Comparison of ENCODE assay signal across 14 cellular contexts in the genomic region with DNA sequence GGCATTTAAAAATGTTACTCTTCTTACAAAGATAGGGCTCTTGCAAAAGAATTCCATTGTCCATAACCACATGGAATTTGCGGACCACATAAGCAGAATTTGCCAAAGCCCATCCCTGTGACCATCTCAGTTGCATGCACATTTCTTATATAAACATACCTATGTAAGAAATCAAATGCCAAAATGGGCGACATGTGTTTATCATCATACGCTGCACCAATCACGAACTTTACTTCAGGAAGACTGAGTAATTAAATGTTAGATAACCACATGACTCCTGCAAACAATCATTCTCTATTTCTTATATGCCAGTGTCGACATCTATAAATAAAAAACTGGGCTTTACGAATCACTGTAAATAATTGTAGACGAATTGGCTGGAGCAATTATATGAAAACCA.
A peak's percentile ranks its signal among the peaks of the same experiment; 100 is the strongest.
DNase-seq lines count a peak whose midpoint lies in the region.
"Had no signal": no experiment of that assay in that cellular context is flagged by ENCODE, and none has a peak within 500 bp of the region (broad histone marks: within the 10 kb centered on the region; RNA-seq: fewer than 3 reads in every experiment).

No MANE protein-coding gene starts in this region.

- no peak overlapping the region for H3K56ac ChIP-seq in mesendoderm (ENCODE audit: low read length)

- no peaks in the 10 kb centered on the region for H3K79me2 ChIP-seq in mesendoderm (ENCODE audit: control insufficient read depth, insufficient read depth, low read length)

- no peak overlapping the region for H2BK120ac ChIP-seq in mesendoderm (ENCODE audit: low read depth, low read length)

- no peak overlapping the region for H4K5ac ChIP-seq in mesendoderm (ENCODE audit: low read length)

- no peak overlapping the region for H2BK5ac ChIP-seq in mesendoderm (ENCODE audit: low read length)

- no peaks in the 10 kb centered on the region for H3K79me1 ChIP-seq in mesendoderm (ENCODE audit: low read length)

- no peak overlapping the region for H2AK5ac ChIP-seq in mesendoderm (ENCODE audit: low read length)

- no peak overlapping the region for H3K4me3 ChIP-seq in mesendoderm (ENCODE audit: low read length)
- H3K4me3 ChIP-seq: A549; BLaER1 treated with 17β-estradiol and CSF1 and Interleukin-3, amounts not matched to agents 10 nM and 100 nM; GM23248; K562 had no signal

- no peaks in the 10 kb centered on the region for H3K4me1 ChIP-seq in mesendoderm (ENCODE audit: control insufficient read depth, low read depth, low read length)
- H3K4me1 ChIP-seq: A549; BLaER1 treated with 17β-estradiol and CSF1 and Interleukin-3, amounts not matched to agents 10 nM and 100 nM had no signal

- H3K4me2 ChIP-seq in mesendoderm (ENCODE audit: low read length): no peak overlapping the region
- H3K4me2 ChIP-seq: A549; BLaER1 treated with 17β-estradiol and CSF1 and Interleukin-3, amounts not matched to agents 10 nM and 100 nM had no signal

- no peak overlapping the region for H3K18ac ChIP-seq in mesendoderm (ENCODE audit: low read length)

- H3K4ac ChIP-seq in mesendoderm (ENCODE audit: low read depth, low read length): no peak overlapping the region

- no peaks in the 10 kb centered on the region for H3K27me3 ChIP-seq in mesendoderm (ENCODE audit: insufficient read depth, low read length, poor library complexity)
- H3K27me3 ChIP-seq: BLaER1 treated with 17β-estradiol and CSF1 and Interleukin-3, amounts not matched to agents 10 nM and 100 nM had no signal

- no peak overlapping the region for H3K27ac ChIP-seq in mesendoderm (ENCODE audit: low read depth, low read length)
- H3K27ac ChIP-seq: A549; BLaER1 treated with 17β-estradiol and CSF1 and Interleukin-3, amounts not matched to agents 10 nM and 100 nM; GM23248 had no signal

- H2BK15ac ChIP-seq in mesendoderm (replicated peaks; ENCODE audit: low read depth): no peak overlapping the region

- no peak overlapping the region for H3K9ac ChIP-seq in mesendoderm (ENCODE audit: low read length)
- H3K9ac ChIP-seq: BLaER1 treated with 17β-estradiol and CSF1 and Interleukin-3, amounts not matched to agents 10 nM and 100 nM; GM23248 had no signal

- DNase-seq in EH (ENCODE audit: low read depth) (peak; percentile 59), amniotic epithelial cell (ENCODE audit: low read depth) (peak; percentile 26), fibroblast of peridontal ligament (ENCODE audit: extremely low read depth) (peak; percentile 58), mesendoderm (no peak), GM19238 (ENCODE audit: insufficient read length, low spot score) (no peak), COLO668 (lab: John Stamatoyannopoulos, UW; ENCODE audit: unreplicated experiment) (no peak)
- DNase-seq: AML-193; Calu3; CD4-positive, CD25-positive, alpha-beta regulatory T cell; DMS 273 treated with DMSO at 0.1 percent for 48 hours; GM23248 had no signal

- no CpG with 5 or more reads among the region's 7 CpGs for WGBS in mesendoderm (ENCODE audit: extremely low coverage, insufficient coverage, low lambda C conversion rate)

- no peak overlapping the region for H4K8ac ChIP-seq in mesendoderm (ENCODE audit: low read depth, low read length)

- H3K36me3 ChIP-seq in mesendoderm (ENCODE audit: control insufficient read depth, insufficient read depth, low read length): no peaks in the 10 kb centered on the region
- H3K36me3 ChIP-seq: BLaER1 treated with 17β-estradiol and CSF1 and Interleukin-3, amounts not matched to agents 10 nM and 100 nM had no signal

- no peak overlapping the region for H3K23ac ChIP-seq in mesendoderm (ENCODE audit: low read length)

Comparison
In these comparisons a context has a peak if more than half of its experiments do, and no peak if none do; other contexts are left out.
1. DNase-seq: peak in EH (single experiment), amniotic epithelial cell (single experiment) and fibroblast of peridontal ligament (single experiment); none in mesendoderm (single experiment), GM19238 (single experiment) and COLO668 (single experiment).